ENCODE assay signal across 1 cellular context in the genomic region with DNA sequence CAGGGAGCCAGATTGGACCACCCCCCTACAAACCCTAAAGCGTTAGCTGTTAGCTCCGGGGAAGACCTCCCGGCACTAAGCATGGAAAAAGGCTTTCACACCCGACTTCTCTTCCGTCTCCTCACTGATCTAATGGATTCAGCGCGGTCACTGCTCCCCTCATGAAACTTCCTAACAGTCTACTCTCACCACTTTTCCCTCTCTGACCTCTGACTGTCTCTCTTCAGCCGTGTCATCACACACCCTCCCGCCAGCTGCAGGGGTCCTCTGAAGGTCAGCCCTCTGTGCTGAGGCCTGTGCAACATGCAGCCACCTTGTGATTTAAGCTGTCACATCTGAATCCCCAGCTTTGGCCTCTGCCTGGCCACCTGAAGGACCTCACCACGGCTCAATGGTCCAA.
TF ChIP-seq lines count a peak whose summit lies in the region.

No MANE protein-coding gene starts in this region.

TF ChIP-seq in WTC11, 78 proteins besides CTCF, POLR2A, EP300 and RAD21 (continued from another document):
- TF ChIP-seq, protein P1, sequence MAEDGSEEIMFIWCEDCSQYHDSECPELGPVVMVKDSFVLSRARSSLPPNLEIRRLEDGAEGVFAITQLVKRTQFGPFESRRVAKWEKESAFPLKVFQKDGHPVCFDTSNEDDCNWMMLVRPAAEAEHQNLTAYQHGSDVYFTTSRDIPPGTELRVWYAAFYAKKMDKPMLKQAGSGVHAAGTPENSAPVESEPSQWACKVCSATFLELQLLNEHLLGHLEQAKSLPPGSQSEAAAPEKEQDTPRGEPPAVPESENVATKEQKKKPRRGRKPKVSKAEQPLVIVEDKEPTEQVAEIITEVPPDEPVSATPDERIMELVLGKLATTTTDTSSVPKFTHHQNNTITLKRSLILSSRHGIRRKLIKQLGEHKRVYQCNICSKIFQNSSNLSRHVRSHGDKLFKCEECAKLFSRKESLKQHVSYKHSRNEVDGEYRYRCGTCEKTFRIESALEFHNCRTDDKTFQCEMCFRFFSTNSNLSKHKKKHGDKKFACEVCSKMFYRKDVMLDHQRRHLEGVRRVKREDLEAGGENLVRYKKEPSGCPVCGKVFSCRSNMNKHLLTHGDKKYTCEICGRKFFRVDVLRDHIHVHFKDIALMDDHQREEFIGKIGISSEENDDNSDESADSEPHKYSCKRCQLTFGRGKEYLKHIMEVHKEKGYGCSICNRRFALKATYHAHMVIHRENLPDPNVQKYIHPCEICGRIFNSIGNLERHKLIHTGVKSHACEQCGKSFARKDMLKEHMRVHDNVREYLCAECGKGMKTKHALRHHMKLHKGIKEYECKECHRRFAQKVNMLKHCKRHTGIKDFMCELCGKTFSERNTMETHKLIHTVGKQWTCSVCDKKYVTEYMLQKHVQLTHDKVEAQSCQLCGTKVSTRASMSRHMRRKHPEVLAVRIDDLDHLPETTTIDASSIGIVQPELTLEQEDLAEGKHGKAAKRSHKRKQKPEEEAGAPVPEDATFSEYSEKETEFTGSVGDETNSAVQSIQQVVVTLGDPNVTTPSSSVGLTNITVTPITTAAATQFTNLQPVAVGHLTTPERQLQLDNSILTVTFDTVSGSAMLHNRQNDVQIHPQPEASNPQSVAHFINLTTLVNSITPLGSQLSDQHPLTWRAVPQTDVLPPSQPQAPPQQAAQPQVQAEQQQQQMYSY (CRISPR knock-in tag; IDR thresholded peaks at IDR 0.05), result no peak
- TF ChIP-seq, protein P2, sequence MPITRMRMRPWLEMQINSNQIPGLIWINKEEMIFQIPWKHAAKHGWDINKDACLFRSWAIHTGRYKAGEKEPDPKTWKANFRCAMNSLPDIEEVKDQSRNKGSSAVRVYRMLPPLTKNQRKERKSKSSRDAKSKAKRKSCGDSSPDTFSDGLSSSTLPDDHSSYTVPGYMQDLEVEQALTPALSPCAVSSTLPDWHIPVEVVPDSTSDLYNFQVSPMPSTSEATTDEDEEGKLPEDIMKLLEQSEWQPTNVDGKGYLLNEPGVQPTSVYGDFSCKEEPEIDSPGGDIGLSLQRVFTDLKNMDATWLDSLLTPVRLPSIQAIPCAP (CRISPR knock-in tag; IDR thresholded peaks at IDR 0.05), result no peak
- no peak for TF ChIP-seq NFYB (CRISPR knock-in tag; conservative IDR thresholded peaks at IDR 0.05; ENCODE audit: low read depth)
- no peak for TF ChIP-seq CBFB (CRISPR knock-in tag; IDR thresholded peaks at IDR 0.05; ENCODE audit: low read depth)
- TF ChIP-seq, protein P3, sequence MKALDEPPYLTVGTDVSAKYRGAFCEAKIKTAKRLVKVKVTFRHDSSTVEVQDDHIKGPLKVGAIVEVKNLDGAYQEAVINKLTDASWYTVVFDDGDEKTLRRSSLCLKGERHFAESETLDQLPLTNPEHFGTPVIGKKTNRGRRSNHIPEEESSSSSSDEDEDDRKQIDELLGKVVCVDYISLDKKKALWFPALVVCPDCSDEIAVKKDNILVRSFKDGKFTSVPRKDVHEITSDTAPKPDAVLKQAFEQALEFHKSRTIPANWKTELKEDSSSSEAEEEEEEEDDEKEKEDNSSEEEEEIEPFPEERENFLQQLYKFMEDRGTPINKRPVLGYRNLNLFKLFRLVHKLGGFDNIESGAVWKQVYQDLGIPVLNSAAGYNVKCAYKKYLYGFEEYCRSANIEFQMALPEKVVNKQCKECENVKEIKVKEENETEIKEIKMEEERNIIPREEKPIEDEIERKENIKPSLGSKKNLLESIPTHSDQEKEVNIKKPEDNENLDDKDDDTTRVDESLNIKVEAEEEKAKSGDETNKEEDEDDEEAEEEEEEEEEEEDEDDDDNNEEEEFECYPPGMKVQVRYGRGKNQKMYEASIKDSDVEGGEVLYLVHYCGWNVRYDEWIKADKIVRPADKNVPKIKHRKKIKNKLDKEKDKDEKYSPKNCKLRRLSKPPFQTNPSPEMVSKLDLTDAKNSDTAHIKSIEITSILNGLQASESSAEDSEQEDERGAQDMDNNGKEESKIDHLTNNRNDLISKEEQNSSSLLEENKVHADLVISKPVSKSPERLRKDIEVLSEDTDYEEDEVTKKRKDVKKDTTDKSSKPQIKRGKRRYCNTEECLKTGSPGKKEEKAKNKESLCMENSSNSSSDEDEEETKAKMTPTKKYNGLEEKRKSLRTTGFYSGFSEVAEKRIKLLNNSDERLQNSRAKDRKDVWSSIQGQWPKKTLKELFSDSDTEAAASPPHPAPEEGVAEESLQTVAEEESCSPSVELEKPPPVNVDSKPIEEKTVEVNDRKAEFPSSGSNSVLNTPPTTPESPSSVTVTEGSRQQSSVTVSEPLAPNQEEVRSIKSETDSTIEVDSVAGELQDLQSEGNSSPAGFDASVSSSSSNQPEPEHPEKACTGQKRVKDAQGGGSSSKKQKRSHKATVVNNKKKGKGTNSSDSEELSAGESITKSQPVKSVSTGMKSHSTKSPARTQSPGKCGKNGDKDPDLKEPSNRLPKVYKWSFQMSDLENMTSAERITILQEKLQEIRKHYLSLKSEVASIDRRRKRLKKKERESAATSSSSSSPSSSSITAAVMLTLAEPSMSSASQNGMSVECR (CRISPR knock-in tag; IDR thresholded peaks at IDR 0.05; ENCODE audit: borderline replicate concordance), result no peak
- TF ChIP-seq OVOL2 (CRISPR knock-in tag; IDR thresholded peaks at IDR 0.05; ENCODE audit: borderline replicate concordance), result no peak
TF ChIP-seq in WTC11: peak in this region for 0.
